19 cellular contexts compared by ENCODE assay signal in the genomic region with DNA sequence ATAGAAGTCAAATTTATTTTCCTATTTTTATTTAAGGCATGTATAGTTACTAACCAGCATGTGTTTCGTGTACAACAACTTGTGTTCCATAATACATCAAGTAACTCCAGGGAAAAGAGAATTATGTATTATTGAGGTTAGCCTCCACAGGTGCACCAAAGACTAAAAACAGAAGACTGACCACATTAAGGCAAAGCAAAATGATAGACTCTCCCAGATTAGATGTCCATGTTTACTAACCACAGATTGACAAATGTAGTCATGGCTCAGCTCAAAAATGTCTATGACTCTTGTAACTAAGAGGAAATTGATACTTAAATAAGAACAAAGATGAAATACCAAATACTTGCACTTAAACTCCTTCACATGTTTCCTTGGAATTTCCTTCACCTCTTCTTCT.
DNase-seq lines count a peak whose midpoint lies in the region; ATAC-seq and TF ChIP-seq lines count a peak whose summit lies in the region.
"Had no signal": no experiment of that assay in that cellular context is flagged by ENCODE, and none has a peak within 500 bp of the region (broad histone marks: within the 10 kb centered on the region; RNA-seq: fewer than 3 reads in every experiment).

No MANE protein-coding gene starts in this region.

- no peak for ATAC-seq in left colon
- ATAC-seq: CD8-positive, alpha-beta T cell; SK-N-SH treated with all-trans-retinoic acid at 6 μM for 48 hours had no signal

- H3K4me1 ChIP-seq in ovary (ENCODE audit: insufficient read depth): no peaks in the 10 kb centered on the region
- H3K4me1 ChIP-seq: Peyer's patch had no signal

- no peak for TF ChIP-seq EP300 in ovary (IDR thresholded peaks at IDR 0.05)

- H3K4me3 ChIP-seq in ovary: no peak overlapping the region
- H3K4me3 ChIP-seq: Peyer's patch had no signal

- DNase-seq in HS-27A (ENCODE audit: low read depth) (peak; percentile 7), NCI-H226 (peak; percentile 8), epithelial cell of prostate (ENCODE audit: low read depth, low spot score) (no peak), ovary (no peak), left colon (no peak), NCI-H2196 (lab: John Stamatoyannopoulos, UW; ENCODE audit: unreplicated experiment) (no peak), AG08396 (ENCODE audit: low spot score) (no peak)
- DNase-seq: CD8-positive, alpha-beta T cell; GF-D8; HFFc6; Kasumi-1; MV-4-11; NCI-H1436; NCI-H2029; NCI-H2171 treated with DMSO at 0.1 percent for 48 hours; NCI-H510A treated with DMSO at 0.1 percent for 48 hours; Peyer's patch; Right ventricle myocardium superior had no signal

- H3K9me3 ChIP-seq in ovary: no peaks in the 10 kb centered on the region
- H3K9me3 ChIP-seq: Peyer's patch had no signal

- WGBS in ovary, 3 donors: 89 to 96% (median 92%) methylated on average over 1 of the region's 1 CpG

- H3K27ac ChIP-seq in epithelial cell of prostate: peak overlapping the region; percentile 8
- H3K27ac ChIP-seq in ovary: no peak overlapping the region
- H3K27ac ChIP-seq: Peyer's patch had no signal

- no peaks in the 10 kb centered on the region for H3K36me3 ChIP-seq in ovary
- H3K36me3 ChIP-seq: Peyer's patch had no signal

- H3K27me3 ChIP-seq in ovary: no peaks in the 10 kb centered on the region
- H3K27me3 ChIP-seq: Peyer's patch had no signal

- intact Hi-C loops in ovary (cut with DNase I) (no loop called here), left colon (cut with DNase I, micrococcal nuclease) (no loop called here)

- no peak for TF ChIP-seq CTCF in ovary (IDR thresholded peaks at IDR 0.05)

- no peak for TF ChIP-seq POLR2A in ovary (IDR thresholded peaks at IDR 0.05)

Comparison
In these comparisons a context has a peak if more than half of its experiments do, and no peak if none do; other contexts are left out.
1. DNase-seq: peak in HS-27A (single experiment) and NCI-H226 (single experiment); none in epithelial cell of prostate (single experiment), ovary (0 of 5), left colon (0 of 2), NCI-H2196 (single experiment) and AG08396 (single experiment).